8 cellular contexts compared by ENCODE assay signal in genomic region chrX:129843459-129844306, GRCh38. TPM values are rescaled to one million over a fixed set of nuclear protein-coding genes. Genes with fewer than 3 reads are reported as not detected.
DNase-seq lines count a peak whose midpoint lies in the region; ATAC-seq and TF ChIP-seq lines count a peak whose summit lies in the region.

Gene ZDHHC9 (minus strand): TSS chrX:129843886. CDS start chrX:129841945, 1,941 bp downstream.

- peaks cover 2% of the 10 kb centered on the region for H3K36me3 Mint-ChIP-seq in activated CD4-positive, alpha-beta memory T cell treated with anti-CD3 and anti-CD28 coated beads for 36 hours

- peak; percentile 98 for ATAC-seq in GM19397 (IDR thresholded peaks at IDR 0.05; ENCODE audit: unreplicated experiment)
- peak; percentile 99 for ATAC-seq in HG03565 (IDR thresholded peaks at IDR 0.05; ENCODE audit: unreplicated experiment)
- ATAC-seq in right lobe of liver, result peak; percentile 94 to 97 (median 96)

- DNase-seq in NCI-H774 (lab: John Stamatoyannopoulos, UW), result peak; percentile 92
- peak; percentile 91 for DNase-seq in activated CD4-positive, alpha-beta memory T cell treated with anti-CD3 and anti-CD28 coated beads for 36 hours
- peak; percentile 82 to 94 (median 90) for DNase-seq in dorsolateral prefrontal cortex
- peak; percentile 88 to 91 (median 91) for DNase-seq in right lobe of liver
- peak; percentile 86 for DNase-seq in stimulated activated CD4-positive, alpha-beta T cell treated with anti-CD3 and anti-CD28 coated beads, Interleukin-4, amount 100 ng/mL, for 24 hours

- TF ChIP-seq CTCF in C4-2B (conservative IDR thresholded peaks at IDR 0.05), result no peak
- TF ChIP-seq CTCF in dorsolateral prefrontal cortex (IDR thresholded peaks at IDR 0.05 in 54 of 56, conservative IDR thresholded peaks at IDR 0.05 in 2 of 56; ENCODE audit: low read depth in 1 of 56, partially characterized antibody in 56 of 56), result peak in 35 of 56 donors; percentile 10 to 54 (median 31)
- TF ChIP-seq CTCF in right lobe of liver (IDR thresholded peaks at IDR 0.05), result peak in 2 of 4 donors; percentile 18 to 29

- TF ChIP-seq POLR2A in right lobe of liver (IDR thresholded peaks at IDR 0.05), result peak; percentile 68

- H3K4me3 ChIP-seq in dorsolateral prefrontal cortex, result peak within 1 kb of the TSS; percentile 34 to 80 (median 69)
- peak within 1 kb of the TSS; percentile 60 to 65 (median 63) for H3K4me3 ChIP-seq in right lobe of liver

- H3K9me3 ChIP-seq in right lobe of liver, result no peaks in the 10 kb centered on the region

- 49% methylated on average over 8 of the region's 72 CpGs for WGBS in right lobe of liver (ENCODE audit: insufficient coverage, low coverage, low lambda C conversion rate, missing lambda C conversion rate)

- H3K27ac Mint-ChIP-seq in activated CD4-positive, alpha-beta memory T cell treated with anti-CD3 and anti-CD28 coated beads for 36 hours, result peak within 1 kb of the TSS; percentile 77

- H3K4me1 Mint-ChIP-seq in activated CD4-positive, alpha-beta memory T cell treated with anti-CD3 and anti-CD28 coated beads for 36 hours (ENCODE audit: low read depth), result peaks cover 23% of the 10 kb centered on the region

- peak within 1 kb of the TSS; percentile 92 for H3K4me3 Mint-ChIP-seq in activated CD4-positive, alpha-beta memory T cell treated with anti-CD3 and anti-CD28 coated beads for 36 hours

- H3K27me3 ChIP-seq in dorsolateral prefrontal cortex, result peaks cover 0 to 34% (median 0%) of the 10 kb centered on the region in 45 donors
- H3K27me3 ChIP-seq in right lobe of liver, result no peaks in the 10 kb centered on the region

- peaks cover 0 to 4% (median 0%) of the 10 kb centered on the region in 4 donors for H3K36me3 ChIP-seq in right lobe of liver

- POLR2A ChIA-PET in activated CD4-positive, alpha-beta memory T cell treated with anti-CD3 and anti-CD28 coated beads for 36 hours (lab: Charles Lee), result interaction anchor here (0.5 to 1.0 kb wide), 4 partner anchors 20 to 84 kb away, joined by 3 to 4 read pairs (median 3); no protein-coding TSS in a partner anchor

- CTCF ChIA-PET in activated CD4-positive, alpha-beta memory T cell treated with anti-CD3 and anti-CD28 coated beads for 36 hours (lab: Charles Lee), result no interaction called here

- H3K4me1 ChIP-seq in right lobe of liver, result peaks cover 0 to 3% (median 0%) of the 10 kb centered on the region in 4 donors

- H3K27me3 Mint-ChIP-seq in activated CD4-positive, alpha-beta memory T cell treated with anti-CD3 and anti-CD28 coated beads for 36 hours, result no peaks in the 10 kb centered on the region

- no peaks in the 10 kb centered on the region for H3K9me3 Mint-ChIP-seq in activated CD4-positive, alpha-beta memory T cell treated with anti-CD3 and anti-CD28 coated beads for 36 hours

- intact Hi-C loops in activated CD4-positive, alpha-beta memory T cell treated with anti-CD3 and anti-CD28 coated beads for 36 hours (cut with micrococcal nuclease), result loop anchor here (1.0 kb wide), 1 partner anchor 63 kb away; the partner anchor contains the start of gene UTP14A
- intact Hi-C loops in dorsolateral prefrontal cortex (cut with DNase I) (loop anchor here in 1 of 2 donors (10.0 kb wide), 2 partner anchors 61 to 79 kb away; partner anchors contain the start of gene UTP14A), right lobe of liver (cut with DNase I) (no loop called here)

- peak within 1 kb of the TSS; percentile 87 for H3K27ac ChIP-seq in C4-2B
- peak within 1 kb of the TSS in 55 of 59 donors; percentile 0 to 97 (median 72) for H3K27ac ChIP-seq in dorsolateral prefrontal cortex
- H3K27ac ChIP-seq in right lobe of liver, result peak within 1 kb of the TSS; percentile 43 to 66 (median 64)

RNA-seq across cellular contexts. Expression of gene ZDHHC9, which starts in this region (rescaled TPM):
- 10 to 100 TPM in 1 of 2 experiments, 1 to 10 TPM in 1; 9.0 to 11.0 TPM for total RNA-seq in activated CD4-positive, alpha-beta memory T cell treated with anti-CD3 and anti-CD28 coated beads for 36 hours
- total RNA-seq in dorsolateral prefrontal cortex (100 to 1,000 TPM in 8 of 120 experiments, 10 to 100 TPM in 112; 24.3 to 185 (median 54.5) TPM), right lobe of liver (10 to 100 TPM; 30.8 to 41.8 (median 33.6) TPM)

Comparison
In these comparisons a context has a peak if more than half of its experiments do, and no peak if none do; other contexts are left out.
1. Peak in every context shown above with its lines: DNase-seq, ATAC-seq, H3K4me3 ChIP-seq and H3K27ac ChIP-seq.